8 cellular contexts compared by ENCODE assay signal in the genomic region with DNA sequence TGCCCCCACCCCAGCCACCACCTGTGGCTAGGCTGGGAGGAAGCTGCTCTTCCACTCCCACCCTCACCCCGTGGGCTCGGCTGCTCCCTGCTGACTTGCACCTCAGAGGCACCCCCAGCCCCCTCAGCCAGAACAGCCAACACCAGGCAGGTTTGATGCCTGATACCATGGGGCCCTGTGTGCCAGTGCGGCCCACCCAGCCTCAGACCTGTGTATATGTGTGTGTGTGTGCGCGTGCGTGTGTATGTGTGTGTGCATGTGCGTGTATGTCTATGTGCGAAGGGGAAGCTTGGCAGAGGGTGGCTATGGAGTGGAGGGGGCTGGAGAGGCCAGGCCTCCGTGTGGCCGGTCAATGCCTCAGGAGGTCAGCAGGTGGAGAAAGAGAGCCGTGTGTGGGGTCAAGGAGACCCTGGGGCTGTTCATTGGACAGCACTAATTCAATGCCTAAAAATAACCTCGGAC. TPM values are rescaled to one million over a fixed set of nuclear protein-coding genes. Genes with fewer than 3 reads are reported as not detected.
DNase-seq lines count a peak whose midpoint lies in the region; ATAC-seq and TF ChIP-seq lines count a peak whose summit lies in the region.

No MANE protein-coding gene starts in this region.

- no peaks in the 10 kb centered on the region for H4K20me1 ChIP-seq in SK-N-SH (ENCODE audit: insufficient read depth)

- TF ChIP-seq EP300 in SK-N-SH (IDR thresholded peaks at IDR 0.05; ENCODE audit: borderline replicate concordance in 1 of 2, low read depth in 1 of 2, low read length in 1 of 2) = no peak

- no peaks in the 10 kb centered on the region for H3K9me3 ChIP-seq in SK-N-SH
- no peaks in the 10 kb centered on the region for H3K9me3 ChIP-seq in heart right ventricle

- H3K9ac ChIP-seq in SK-N-SH = no peak overlapping the region

- peak; percentile 89 for TF ChIP-seq RAD21 in SK-N-SH (IDR thresholded peaks at IDR 0.05; ENCODE audit: low read length)

- no peaks in the 10 kb centered on the region for H3K36me3 ChIP-seq in SK-N-SH (replicated peaks in 1 of 2; ENCODE audit: control insufficient read depth in 1 of 2, insufficient read depth in 2 of 2, low read length in 1 of 2)
- H3K36me3 ChIP-seq in heart right ventricle = no peaks in the 10 kb centered on the region

- POLR2A ChIA-PET in SK-N-SH (lab: Yijun Ruan, JAX) = no interaction called here

- 75% methylated on average over 10 of the region's 12 CpGs for WGBS in SK-N-SH (ENCODE audit: low lambda C conversion rate)
- 27 to 38% methylated on average over 12 of the region's 12 CpGs for WGBS in heart right ventricle, 2 donors

- DNase-seq in DMS53 (lab: John Stamatoyannopoulos, UW) (peak; percentile 42), DMS53 treated with DMSO at 0.1 percent for 48 hours (lab: John Stamatoyannopoulos, UW; ENCODE audit: unreplicated experiment) (no peak), SK-N-SH (peak; percentile 86), heart right ventricle (no peak), substantia nigra (lab: John Stamatoyannopoulos, UW) (peak in 27 of 49 donors; percentile 9 to 68 (median 30)), NCI-H345 treated with DMSO at 0.1 percent for 48 hours (lab: John Stamatoyannopoulos, UW; ENCODE audit: unreplicated experiment) (no peak), NOMO-1 treated with DMSO at 0.1 percent for 48 hours (lab: John Stamatoyannopoulos, UW; ENCODE audit: unreplicated experiment) (no peak)

- no peaks in the 10 kb centered on the region for H3F3A ChIP-seq in SK-N-SH (replicated peaks; ENCODE audit: insufficient read depth)

- H3K27me3 ChIP-seq in SK-N-SH (ENCODE audit: insufficient read depth) (no peaks in the 10 kb centered on the region), heart right ventricle (no peaks in the 10 kb centered on the region)

- intact Hi-C loops in heart right ventricle (cut with DNase I) = loop anchor here in 6 of 10 donors (5.0 to 10.0 kb wide), 7 partner anchors 42 to 357 kb away; no protein-coding TSS in a partner anchor

- no peak overlapping the region for H2AFZ ChIP-seq in SK-N-SH (ENCODE audit: low read depth)

- TF ChIP-seq CTCF in SK-N-SH (IDR thresholded peaks at IDR 0.05) (peak; percentile 68), heart right ventricle (IDR thresholded peaks at IDR 0.05) (peak; percentile 43 to 75 (median 60))

- H3K27ac ChIP-seq in SK-N-SH (ENCODE audit: low read depth in 2 of 2, low read length in 1 of 2) = no peak overlapping the region
- peak overlapping the region in 5 of 10 donors; percentile 15 to 70 (median 51) for H3K27ac ChIP-seq in heart right ventricle
- H3K27ac ChIP-seq in substantia nigra (ENCODE audit: low read depth, low read length, poor library complexity, severe bottlenecking) = no peak overlapping the region

- no peak overlapping the region for H3K4me2 ChIP-seq in SK-N-SH

- no peaks in the 10 kb centered on the region for H3K9me2 ChIP-seq in SK-N-SH

- CTCF ChIA-PET in SK-N-SH (lab: Yijun Ruan, JAX) = interaction anchor here (0.5 to 18.2 kb wide), 32 partner anchors 9 to 488 kb away, joined by 3 to 194 read pairs (median 4); no protein-coding TSS in a partner anchor

- ATAC-seq in heart right ventricle = peak; percentile 61 to 80 (median 74)
- no peak for ATAC-seq in HG02840 (IDR thresholded peaks at IDR 0.05; ENCODE audit: low FRiP score, unreplicated experiment)

- H3K4me3 ChIP-seq in SK-N-SH (ENCODE audit: low read depth in 2 of 2, low read length in 1 of 2) (no peak overlapping the region; a peak in 1 of 4 replicates), heart right ventricle (no peak overlapping the region)

- H3K79me2 ChIP-seq in SK-N-SH (ENCODE audit: insufficient read depth) = no peaks in the 10 kb centered on the region

- H3K4me1 ChIP-seq in SK-N-SH (ENCODE audit: control insufficient read depth in 1 of 2, insufficient read depth in 2 of 2, low read depth in 1 of 2, low read length in 1 of 2) (peaks cover 8 to 52% of the 10 kb centered on the region in 2 experiments; a peak in 3 of 4 replicates), heart right ventricle (peaks cover 17 to 71% (median 48%) of the 10 kb centered on the region in 9 donors)

TF ChIP-seq in SK-N-SH, 30 proteins besides CTCF, POLR2A, EP300 and RAD21:
- TF ChIP-seq SMC3 (IDR thresholded peaks at IDR 0.05; ENCODE audit: low read depth, low read length) (peak; percentile 73), SIN3A (IDR thresholded peaks at IDR 0.05; ENCODE audit: borderline replicate concordance, low read depth, low read length) (no peak)
TF ChIP-seq in SK-N-SH: peak in this region for 1.

RNA-seq across cellular contexts. Expression of gene DAB2IP, which starts 16.6 kb away (rescaled TPM):
- polyA plus RNA-seq in SK-N-SH (2012; rRNA removed) (21.4 and 25.4 TPM in 2 replicates), heart right ventricle (10 to 100 TPM; 18.1 to 36.5 TPM)
- polyA plus RNA-seq in SK-N-SH (2012; cell fraction: cytosol; rRNA removed) = 9.4 and 15.4 TPM in 2 replicates
- 30.4 and 34.4 TPM in 2 replicates for polyA plus RNA-seq in SK-N-SH (2012; cell fraction: nucleus; rRNA removed)
- 10 to 100 TPM; 48.1 to 71.1 (median 56.5) TPM for total RNA-seq in heart right ventricle

Comparison
In these comparisons a context has a peak if more than half of its experiments do, and no peak if none do; other contexts are left out.
1. DNase-seq: peak in DMS53 (single experiment), SK-N-SH (single experiment) and substantia nigra (27 of 49); none in DMS53 treated with DMSO at 0.1 percent for 48 hours (single experiment), heart right ventricle (0 of 2), NCI-H345 treated with DMSO at 0.1 percent for 48 hours (single experiment) and NOMO-1 treated with DMSO at 0.1 percent for 48 hours (single experiment).